Comparison of ENCODE assay signal across 8 cellular contexts in the genomic region with DNA sequence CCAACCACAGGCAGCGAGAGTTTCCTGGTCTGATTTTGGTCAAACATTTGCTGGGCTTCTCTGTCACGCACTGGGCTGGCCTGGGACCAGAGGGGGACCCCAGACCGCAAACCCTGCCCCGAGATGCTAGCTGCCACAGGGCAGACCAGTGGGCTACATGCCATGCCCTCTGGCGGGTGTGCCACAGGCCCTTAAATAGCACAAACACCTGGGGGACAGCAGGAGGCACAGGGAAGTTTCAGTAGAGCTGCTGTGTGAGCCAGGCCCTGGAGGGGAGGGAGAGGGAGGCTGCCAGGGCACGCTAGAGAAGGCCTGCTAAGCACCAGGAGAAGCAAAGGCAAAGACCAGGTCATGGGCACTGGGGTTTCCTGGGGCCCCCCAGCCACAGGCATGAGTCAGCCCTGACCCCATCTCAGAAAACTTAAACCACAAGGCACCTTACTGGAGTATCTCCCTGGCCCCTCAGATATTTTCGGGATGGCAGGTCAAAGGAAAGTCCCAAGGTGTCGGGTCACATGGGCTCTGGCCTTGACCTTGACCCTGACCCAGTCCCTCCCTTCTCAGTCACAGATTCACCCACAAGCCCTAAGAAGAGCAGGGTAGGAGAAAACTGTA. TPM values are rescaled to one million over a fixed set of nuclear protein-coding genes. Genes with fewer than 3 reads are reported as not detected.
DNase-seq lines count a peak whose midpoint lies in the region; ATAC-seq and TF ChIP-seq lines count a peak whose summit lies in the region.

No MANE protein-coding gene starts in this region.

- ATAC-seq in GM18508 (IDR thresholded peaks at IDR 0.05; ENCODE audit: insufficient read depth, unreplicated experiment) (peak; percentile 57), HG02571 (IDR thresholded peaks at IDR 0.05; ENCODE audit: unreplicated experiment) (peak; percentile 41), GM18868 (IDR thresholded peaks at IDR 0.05; ENCODE audit: unreplicated experiment) (no peak)

- no peaks in the 10 kb centered on the region for H3K36me3 ChIP-seq in SK-N-MC (ENCODE audit: insufficient read depth, low read length)
- H3K36me3 ChIP-seq in mesenchymal stem cell (ENCODE audit: control insufficient read depth in 1 of 2, insufficient read depth in 2 of 2, low read depth in 1 of 2, low read length in 2 of 2): no peaks in the 10 kb centered on the region
- no peaks in the 10 kb centered on the region for H3K36me3 ChIP-seq in adrenal gland (replicated peaks in 1 of 2)

- no peak overlapping the region for H3K4me2 ChIP-seq in mesenchymal stem cell (ENCODE audit: low read length, poor library complexity, severe bottlenecking)

- CTCF ChIA-PET in activated naive CD4-positive, alpha-beta T cell treated with anti-CD3 and anti-CD28 coated beads for 36 hours (lab: Charles Lee): no interaction called here

- intact Hi-C loops in dorsolateral prefrontal cortex (cut with DNase I): no loop called here
- intact Hi-C loops in adrenal gland (cut with DNase I): no loop called here
- intact Hi-C loops in activated naive CD4-positive, alpha-beta T cell treated with anti-CD3 and anti-CD28 coated beads for 36 hours (cut with micrococcal nuclease): no loop called here

- H3K9me3 ChIP-seq in SK-N-MC (ENCODE audit: low read depth, low read length) (no peaks in the 10 kb centered on the region), mesenchymal stem cell (ENCODE audit: control insufficient read depth, low read length) (no peaks in the 10 kb centered on the region), adrenal gland (replicated peaks in 1 of 3) (no peaks in the 10 kb centered on the region)

- peak overlapping the region; percentile 83 for H3K27ac ChIP-seq in SK-N-MC
- H3K27ac ChIP-seq in mesenchymal stem cell (ENCODE audit: low read length, poor library complexity, severe bottlenecking): no peak overlapping the region
- peak overlapping the region in 21 of 59 donors; percentile 1 to 64 (median 17) for H3K27ac ChIP-seq in dorsolateral prefrontal cortex
- no peak overlapping the region for H3K27ac ChIP-seq in adrenal gland

- no peak overlapping the region for H4K91ac ChIP-seq in mesenchymal stem cell (ENCODE audit: low read length)

- H3K27me3 ChIP-seq in mesenchymal stem cell (ENCODE audit: control insufficient read depth in 1 of 2, insufficient read depth in 1 of 2, low read length in 2 of 2) (no peaks in the 10 kb centered on the region), dorsolateral prefrontal cortex (no peaks in the 10 kb centered on the region), adrenal gland (no peaks in the 10 kb centered on the region)

- DNase-seq in SK-N-MC (ENCODE audit: low read depth, low spot score): no peak
- DNase-seq in mesenchymal stem cell: no peak
- no peak for DNase-seq in dorsolateral prefrontal cortex
- DNase-seq in adrenal gland: no peak
- DNase-seq in activated naive CD4-positive, alpha-beta T cell treated with anti-CD3 and anti-CD28 coated beads for 36 hours: no peak

- H3K23ac ChIP-seq in mesenchymal stem cell (ENCODE audit: low read length in 2 of 2): no peak overlapping the region

- H3K4me1 ChIP-seq in mesenchymal stem cell (ENCODE audit: control insufficient read depth, insufficient read depth, low read depth, low read length): peaks cover 28% of the 10 kb centered on the region
- H3K4me1 ChIP-seq in adrenal gland (replicated peaks in 1 of 2): peaks cover 0 to 2% of the 10 kb centered on the region in 2 donors

- H3K18ac ChIP-seq in mesenchymal stem cell (ENCODE audit: low read depth in 1 of 2, low read length in 2 of 2): no peak overlapping the region

- H3K79me1 ChIP-seq in mesenchymal stem cell (replicated peaks; ENCODE audit: low read length, poor library complexity, severe bottlenecking): peaks cover 21% of the 10 kb centered on the region

- H2BK15ac ChIP-seq in mesenchymal stem cell (ENCODE audit: low read depth, poor library complexity, severe bottlenecking): no peak overlapping the region

- 78% methylated on average over 8 of the region's 8 CpGs for WGBS in mesenchymal stem cell
- WGBS in adrenal gland, 4 donors: 53 to 85% (median 78%) methylated on average over 5 to 8 of the region's 8 CpGs

- H3K4ac ChIP-seq in mesenchymal stem cell (ENCODE audit: low read depth in 1 of 2, low read length in 2 of 2): no peak overlapping the region

- no peak overlapping the region for H2BK120ac ChIP-seq in mesenchymal stem cell (ENCODE audit: low read depth, low read length)

- peak overlapping the region; percentile 59 for H2AK5ac ChIP-seq in mesenchymal stem cell (ENCODE audit: low read length, severe bottlenecking)

- H3K4me1 Mint-ChIP-seq in activated naive CD4-positive, alpha-beta T cell treated with anti-CD3 and anti-CD28 coated beads for 36 hours (ENCODE audit: low read depth): peaks cover 8% of the 10 kb centered on the region

- TF ChIP-seq CTCF in dorsolateral prefrontal cortex (IDR thresholded peaks at IDR 0.05 in 54 of 56, conservative IDR thresholded peaks at IDR 0.05 in 2 of 56; ENCODE audit: low read depth in 1 of 56, partially characterized antibody in 56 of 56) (no peak), adrenal gland (IDR thresholded peaks at IDR 0.05) (no peak)

- no peak overlapping the region for H3K4me3 Mint-ChIP-seq in activated naive CD4-positive, alpha-beta T cell treated with anti-CD3 and anti-CD28 coated beads for 36 hours

- H4K8ac ChIP-seq in mesenchymal stem cell (ENCODE audit: low read length): no peak overlapping the region

- H3K27me3 Mint-ChIP-seq in activated naive CD4-positive, alpha-beta T cell treated with anti-CD3 and anti-CD28 coated beads for 36 hours (ENCODE audit: low read depth): no peaks in the 10 kb centered on the region

- no peak for TF ChIP-seq POLR2A in adrenal gland (IDR thresholded peaks at IDR 0.05)

- H2AFZ ChIP-seq in mesenchymal stem cell (ENCODE audit: low read depth, low read length): no peak overlapping the region

- H3K9ac ChIP-seq in SK-N-MC (ENCODE audit: insufficient read length) (peak overlapping the region; percentile 21), mesenchymal stem cell (ENCODE audit: low read length) (no peak overlapping the region)

- no peak overlapping the region for H2BK12ac ChIP-seq in mesenchymal stem cell (ENCODE audit: low read length in 2 of 2)

- no peak overlapping the region for H2BK5ac ChIP-seq in mesenchymal stem cell (ENCODE audit: low read depth, low read length, poor library complexity, severe bottlenecking)

- H3K14ac ChIP-seq in mesenchymal stem cell (ENCODE audit: low read length in 2 of 2): peak overlapping the region in 1 of 2 experiments; percentile 47

- no peak overlapping the region for H3K27ac Mint-ChIP-seq in activated naive CD4-positive, alpha-beta T cell treated with anti-CD3 and anti-CD28 coated beads for 36 hours

- H3K36me3 Mint-ChIP-seq in activated naive CD4-positive, alpha-beta T cell treated with anti-CD3 and anti-CD28 coated beads for 36 hours (ENCODE audit: low read depth): no peaks in the 10 kb centered on the region

- no peaks in the 10 kb centered on the region for H3K9me3 Mint-ChIP-seq in activated naive CD4-positive, alpha-beta T cell treated with anti-CD3 and anti-CD28 coated beads for 36 hours

- H3K4me3 ChIP-seq in SK-N-MC: peak overlapping the region; percentile 64
- no peak overlapping the region for H3K4me3 ChIP-seq in mesenchymal stem cell (ENCODE audit: insufficient read depth in 1 of 2, low read depth in 1 of 2, low read length in 2 of 2)
- no peak overlapping the region for H3K4me3 ChIP-seq in dorsolateral prefrontal cortex
- no peak overlapping the region for H3K4me3 ChIP-seq in adrenal gland

RNA-seq across cellular contexts. Expression of a gene that starts 29.2 kb away (rescaled TPM):
- polyA plus RNA-seq in mesenchymal stem cell (2013, experiment 1 of 2): 8.1 TPM
- 7.9 TPM for polyA plus RNA-seq in mesenchymal stem cell (2013, experiment 2 of 2)
- total RNA-seq in dorsolateral prefrontal cortex: 100 to 1,000 TPM; 230 to 451 (median 314) TPM
- 100 to 1,000 TPM in 1 of 8 donors, 10 to 100 TPM in 7; 43.3 to 182 (median 51.9) TPM for total RNA-seq in adrenal gland
- 100 to 1,000 TPM in 1 of 3 donors, 10 to 100 TPM in 2; 31.9 to 148 (median 40.2) TPM for polyA plus RNA-seq in adrenal gland
- 10 to 100 TPM; 12.2 to 18.9 TPM for total RNA-seq in activated naive CD4-positive, alpha-beta T cell treated with anti-CD3 and anti-CD28 coated beads for 36 hours
